Comparison of ENCODE assay signal across 31 cellular contexts in genomic region chr2:28696261-28696660, GRCh38.
"Had no signal": no experiment of that assay in that cellular context is flagged by ENCODE, and none has a peak within 500 bp of the region (broad histone marks: within the 10 kb centered on the region; RNA-seq: fewer than 3 reads in every experiment).

No MANE protein-coding gene starts in this region.

- H3K27me3 ChIP-seq: brain microvascular endothelial cell, SJSA1 had no signal

- H3K4me1 Mint-ChIP-seq: activated B cell treated with CpG ODN at 0.5 μM for 24 hours; activated naive CD8-positive, alpha-beta T cell treated with anti-CD3 and anti-CD28 coated beads for 36 hours; activated T-helper 17 cell treated with anti-CD3 and anti-CD28 coated beads, Interleukin-2, amount 50 U/mL, for 72 hours; central memory CD8-positive, alpha-beta T cell had no signal

- H3K9ac ChIP-seq: SK-N-SH had no signal

- H3K4me3 Mint-ChIP-seq: activated B cell treated with CpG ODN at 0.5 μM for 24 hours; activated CD4-positive, alpha-beta memory T cell treated with anti-CD3 and anti-CD28 coated beads for 36 hours; activated naive CD8-positive, alpha-beta T cell treated with anti-CD3 and anti-CD28 coated beads for 36 hours; activated T-cell treated with anti-CD3 and anti-CD28 coated beads, Interleukin-2, amount 50 U/mL, for 72 hours; activated T-helper 17 cell treated with anti-CD3 and anti-CD28 coated beads, Interleukin-2, amount 50 U/mL, for 72 hours; central memory CD8-positive, alpha-beta T cell; T-helper 1 cell treated with Interleukin-12 subunit alpha and Interleukin-12 subunit beta and Interleukin-4 antibody, amounts not matched to agents 30 μg/mL and 1 μg/mL, for 36 hours; T-helper 2 cell treated with Interferon-gamma antibody and Interleukin-4, amounts not matched to agents 5 μg/mL and 100 μg/mL, for 36 hours had no signal

- H3K9me3 Mint-ChIP-seq: activated B cell treated with CpG ODN at 0.5 μM for 24 hours; activated CD4-positive, alpha-beta memory T cell treated with anti-CD3 and anti-CD28 coated beads for 36 hours; activated naive CD8-positive, alpha-beta T cell treated with anti-CD3 and anti-CD28 coated beads for 36 hours; activated T-cell treated with anti-CD3 and anti-CD28 coated beads, Interleukin-2, amount 50 U/mL, for 72 hours; activated T-helper 17 cell treated with anti-CD3 and anti-CD28 coated beads, Interleukin-2, amount 50 U/mL, for 72 hours; central memory CD8-positive, alpha-beta T cell; T-helper 1 cell treated with Interleukin-12 subunit alpha and Interleukin-12 subunit beta and Interleukin-4 antibody, amounts not matched to agents 30 μg/mL and 1 μg/mL, for 36 hours; T-helper 2 cell treated with Interferon-gamma antibody and Interleukin-4, amounts not matched to agents 5 μg/mL and 100 μg/mL, for 36 hours had no signal

- DNase-seq: activated B cell treated with CpG ODN at 0.5 μM for 24 hours; activated CD4-positive, alpha-beta memory T cell treated with anti-CD3 and anti-CD28 coated beads for 36 hours; activated CD4-positive, alpha-beta T cell treated with anti-CD3 and anti-CD28 coated beads for 4 hours; activated CD4-positive, alpha-beta T cell treated with anti-CD3 and anti-CD28 coated beads, Interleukin-2, amount 50 U/mL, for 1 hour; activated CD4-positive, CD25-positive, alpha-beta regulatory T cell treated with anti-CD3 and anti-CD28 coated beads, Interleukin-2, amount 50 U/mL, for 72 hours; activated effector memory CD4-positive, alpha-beta T cell treated with anti-CD3 and anti-CD28 coated beads, Interleukin-2, amount 50 U/mL, for 16 hours; activated naive CD4-positive, alpha-beta T cell; activated naive CD4-positive, alpha-beta T cell treated with anti-CD3 and anti-CD28 coated beads, Interleukin-2, amount 50 U/mL, for 16 hours; activated naive CD8-positive, alpha-beta T cell treated with anti-CD3 and anti-CD28 coated beads for 36 hours; activated T-cell treated with anti-CD3 and anti-CD28 coated beads, Interleukin-2, amount 50 U/mL, for 1 hour; activated T-cell treated with anti-CD3 and anti-CD28 coated beads, Interleukin-2, amount 50 U/mL, for 72 hours; amniotic stem cell; aorta; brain microvascular endothelial cell; Karpas-422; NCI-H1105; NCI-H1417 treated with DMSO at 0.1 percent for 48 hours; NCI-H187 treated with DMSO at 0.1 percent for 48 hours; NCI-H2081; NCI-H2171 treated with DMSO at 0.1 percent for 48 hours; NCI-H2227 treated with DMSO at 0.1 percent for 48 hours; NCI-H446 treated with DMSO at 0.1 percent for 48 hours; NCI-H524; SHP77; SK-N-SH had no signal

- H3K4me2 ChIP-seq: SK-N-SH had no signal

- ATAC-seq: activated T-cell treated with anti-CD3 and anti-CD28 coated beads, Interleukin-2, amount 50 U/mL, for 72 hours; activated T-helper 17 cell treated with anti-CD3 and anti-CD28 coated beads, Interleukin-2, amount 50 U/mL, for 72 hours; Panc1 had no signal

- H3K36me3 ChIP-seq: brain microvascular endothelial cell, SJSA1 had no signal

- H3K27me3 Mint-ChIP-seq: activated B cell treated with CpG ODN at 0.5 μM for 24 hours; activated CD4-positive, alpha-beta memory T cell treated with anti-CD3 and anti-CD28 coated beads for 36 hours; activated naive CD8-positive, alpha-beta T cell treated with anti-CD3 and anti-CD28 coated beads for 36 hours; activated T-helper 17 cell treated with anti-CD3 and anti-CD28 coated beads, Interleukin-2, amount 50 U/mL, for 72 hours; central memory CD8-positive, alpha-beta T cell had no signal

- H3K36me3 Mint-ChIP-seq: activated CD4-positive, alpha-beta memory T cell treated with anti-CD3 and anti-CD28 coated beads for 36 hours; activated naive CD8-positive, alpha-beta T cell treated with anti-CD3 and anti-CD28 coated beads for 36 hours had no signal

- H3K4me3 ChIP-seq: SJSA1 had no signal

- H3K27ac ChIP-seq: brain microvascular endothelial cell, SJSA1 had no signal

- H3K27ac Mint-ChIP-seq: activated B cell treated with CpG ODN at 0.5 μM for 24 hours; activated CD4-positive, alpha-beta memory T cell treated with anti-CD3 and anti-CD28 coated beads for 36 hours; activated naive CD8-positive, alpha-beta T cell treated with anti-CD3 and anti-CD28 coated beads for 36 hours; activated T-cell treated with anti-CD3 and anti-CD28 coated beads, Interleukin-2, amount 50 U/mL, for 72 hours; activated T-helper 17 cell treated with anti-CD3 and anti-CD28 coated beads, Interleukin-2, amount 50 U/mL, for 72 hours; T-helper 1 cell treated with Interleukin-12 subunit alpha and Interleukin-12 subunit beta and Interleukin-4 antibody, amounts not matched to agents 30 μg/mL and 1 μg/mL, for 36 hours; T-helper 2 cell treated with Interferon-gamma antibody and Interleukin-4, amounts not matched to agents 5 μg/mL and 100 μg/mL, for 36 hours had no signal

- H3K9me3 ChIP-seq: SJSA1, SK-N-SH had no signal
